Comparison of ENCODE assay signal across 16 cellular contexts in genomic region chr22:45969414-45969799, GRCh38. TPM values are rescaled to one million over a fixed set of nuclear protein-coding genes. Genes with fewer than 3 reads are reported as not detected.
DNase-seq lines count a peak whose midpoint lies in the region; ATAC-seq, FAIRE-seq and TF ChIP-seq lines count a peak whose summit lies in the region.
"Had no signal": no experiment of that assay in that cellular context is flagged by ENCODE, and none has a peak within 500 bp of the region (broad histone marks: within the 10 kb centered on the region; RNA-seq: fewer than 3 reads in every experiment).

No MANE protein-coding gene starts in this region.

- no peaks in the 10 kb centered on the region; the same call in 1 of the 2 replicates for H3K4me1 ChIP-seq in BE2C
- peaks cover 0 to 8% of the 10 kb centered on the region in 2 experiments; a peak in 1 of 5 replicates for H3K4me1 ChIP-seq in K562 (replicated peaks in 1 of 2; ENCODE audit: control insufficient read depth in 2 of 2, insufficient read depth in 2 of 2, low read length in 2 of 2)

- whole genome bisulfite sequencing in K562 (ENCODE audit: insufficient coverage, low coverage, missing lambda C conversion rate) = 0% methylated on average over 8 of the region's 11 CpGs

- H3K9ac ChIP-seq in K562 (ENCODE audit: insufficient read depth in 1 of 2, low read depth in 2 of 2, low read length in 2 of 2) = no peak overlapping the region

- H2AFZ ChIP-seq in K562 (ENCODE audit: low read depth, low read length) = no peak overlapping the region

- H3K27ac Mint-ChIP-seq in endothelial cell (ENCODE audit: unreplicated experiment) = no peak overlapping the region

- peak; percentile 47 for DNase-seq in BE2C
- peak in 1 of 4 experiments; percentile 19 for DNase-seq in K562 (ENCODE audit: extremely low read depth in 1 of 4, low spot score in 3 of 4)
- no peak for DNase-seq in kidney epithelial cell (ENCODE audit: low read depth)
- DNase-seq in endothelial cell (ENCODE audit: low spot score) = no peak
- no peak for DNase-seq in NCI-H345 treated with DMSO at 0.1 percent for 48 hours (lab: John Stamatoyannopoulos, UW; ENCODE audit: unreplicated experiment)
- DNase-seq in T1000 (lab: John Stamatoyannopoulos, UW) = no peak
- DNase-seq: activated naive CD4-positive, alpha-beta T cell; caudate nucleus; head of caudate nucleus; NCI-H2171; psoas muscle had no signal

- no peak overlapping the region for H3K4me2 ChIP-seq in K562 (ENCODE audit: insufficient read depth, low read length)

- H3K4me3 ChIP-seq in BE2C (ENCODE audit: low read depth, low read length) (no peak overlapping the region), K562 (no peak overlapping the region), kidney epithelial cell (ENCODE audit: low read depth, low read length) (no peak overlapping the region)
- H3K4me3 ChIP-seq: psoas muscle had no signal

- intact Hi-C loops in K562 (cut with micrococcal nuclease) = no loop called here

- POLR2A ChIA-PET in K562 (lab: Yijun Ruan, JAX) = no interaction called here

- no peak for TF ChIP-seq POLR2A in K562 (conservative IDR thresholded peaks at IDR 0.05)

- TF ChIP-seq CTCF in BE2C (IDR thresholded peaks at IDR 0.05; ENCODE audit: low read depth, low read length) = peak; percentile 32; the same call in 1 of the 2 replicates
- peak in 2 of 3 experiments; percentile 16 to 25; a peak in 3 of 6 replicates for TF ChIP-seq CTCF in K562 (IDR thresholded peaks at IDR 0.05 in 2 of 3, conservative IDR thresholded peaks at IDR 0.05 in 1 of 3; ENCODE audit: insufficient read depth in 2 of 3, low read depth in 1 of 3, low read length in 3 of 3)
- TF ChIP-seq CTCF in kidney epithelial cell (IDR thresholded peaks at IDR 0.05; ENCODE audit: insufficient read depth, low read length, poor library complexity, severe bottlenecking) = peak; percentile 25
- no peak for TF ChIP-seq CTCF in endothelial cell (IDR thresholded peaks at IDR 0.05; ENCODE audit: unreplicated experiment)

- ATAC-seq in K562 (peak; percentile 76), GM18498 (IDR thresholded peaks at IDR 0.05; ENCODE audit: unreplicated experiment) (no peak)

- no peak for FAIRE-seq in K562 (lab: Jason Lieb, UNC)

- TF ChIP-seq EP300 in Ishikawa (IDR thresholded peaks at IDR 0.05; ENCODE audit: borderline replicate concordance) (no peak), K562 (IDR thresholded peaks at IDR 0.05; ENCODE audit: low read length) (no peak)

- H3K27me3 ChIP-seq in BE2C = peaks cover 36% of the 10 kb centered on the region
- peaks cover 0 to 27% of the 10 kb centered on the region in 2 experiments; a peak in 2 of 5 replicates for H3K27me3 ChIP-seq in K562 (ENCODE audit: control insufficient read depth in 2 of 2, insufficient read depth in 2 of 2, low read length in 2 of 2)
- H3K27me3 ChIP-seq in kidney epithelial cell (ENCODE audit: control insufficient read depth, insufficient read depth, low read length) = peaks cover 4% of the 10 kb centered on the region

- H3K9me3 Mint-ChIP-seq in endothelial cell (ENCODE audit: unreplicated experiment) = no peaks in the 10 kb centered on the region

- H3K79me2 ChIP-seq in K562 (ENCODE audit: control insufficient read depth, insufficient read depth, low read length) = no peaks in the 10 kb centered on the region

- TF ChIP-seq RAD21 in Ishikawa (IDR thresholded peaks at IDR 0.05; ENCODE audit: low read depth) (peak; percentile 66), K562 (CRISPR knock-in tag; conservative IDR thresholded peaks at IDR 0.05 in 1 of 2, IDR thresholded peaks at IDR 0.05 in 1 of 2) (peak in 1 of 2 experiments; percentile 21; a peak in 1 of 4 replicates)

- no peaks in the 10 kb centered on the region for H3K36me3 ChIP-seq in BE2C
- H3K36me3 ChIP-seq in K562 (ENCODE audit: control insufficient read depth, insufficient read depth, low read length) = no peaks in the 10 kb centered on the region
- H3K36me3 ChIP-seq in kidney epithelial cell (ENCODE audit: control insufficient read depth, insufficient read depth, low read length) = no peaks in the 10 kb centered on the region

- no peak overlapping the region for H3K4me3 Mint-ChIP-seq in endothelial cell (ENCODE audit: unreplicated experiment)

- in situ Hi-C loops in K562 (cut with MboI) = no loop called here

- no peaks in the 10 kb centered on the region for H3K36me3 Mint-ChIP-seq in endothelial cell (ENCODE audit: low read depth, unreplicated experiment)

- CTCF ChIA-PET in K562 (lab: Yijun Ruan, JAX; ENCODE audit: low intra/inter-chr PET ratio) = no interaction called here

- peaks cover 4% of the 10 kb centered on the region for H3K4me1 Mint-ChIP-seq in endothelial cell (ENCODE audit: unreplicated experiment)

- no TSS peak for BruUV-seq in K562 (replicated peaks; lab: Mats Ljungman, UMichigan)

- H3K9me3 ChIP-seq in BE2C = no peaks in the 10 kb centered on the region; the same call in 1 of the 2 replicates
- H3K9me3 ChIP-seq in K562 (replicated peaks; ENCODE audit: control insufficient read depth, insufficient read depth, low read depth, low read length) = no peaks in the 10 kb centered on the region
- H3K9me3 ChIP-seq: psoas muscle had no signal

- no peaks in the 10 kb centered on the region for H3K9me1 ChIP-seq in K562 (ENCODE audit: control insufficient read depth, insufficient read depth, low read length)

- peaks cover 9% of the 10 kb centered on the region; the same call in 1 of the 2 replicates for H4K20me1 ChIP-seq in K562 (replicated peaks; ENCODE audit: control insufficient read depth, insufficient read depth, low read length)

- H3K27ac ChIP-seq in K562 (ENCODE audit: extremely low read depth, low read depth, low read length) = no peak overlapping the region
- H3K27ac ChIP-seq: psoas muscle had no signal

- peaks cover 17% of the 10 kb centered on the region for H3K27me3 Mint-ChIP-seq in endothelial cell (ENCODE audit: unreplicated experiment)

TF ChIP-seq in Ishikawa, 13 proteins besides CTCF, POLR2A, EP300 and RAD21 (continues in another document):
- TF ChIP-seq MAX (IDR thresholded peaks at IDR 0.05) (no peak), TAF1 (IDR thresholded peaks at IDR 0.05; ENCODE audit: low read depth) (no peak), NFIC (IDR thresholded peaks at IDR 0.05) (no peak), YY1 (IDR thresholded peaks at IDR 0.05; ENCODE audit: low read depth) (no peak), CEBPB (IDR thresholded peaks at IDR 0.05) (no peak), USF1 (IDR thresholded peaks at IDR 0.05) (no peak), ZBTB7A (IDR thresholded peaks at IDR 0.05; ENCODE audit: low read depth) (no peak)

TF ChIP-seq in K562, 482 proteins besides CTCF, POLR2A, EP300 and RAD21 (continues in another document):
- no peak for TF ChIP-seq STAG1 (CRISPR knock-in tag; IDR thresholded peaks at IDR 0.05; ENCODE audit: borderline replicate concordance)
- TF ChIP-seq BRF1 (IDR thresholded peaks at IDR 0.05; ENCODE audit: borderline replicate concordance, extremely low read depth, insufficient read length) = no peak
- TF ChIP-seq ZNF239 (CRISPR knock-in tag; IDR thresholded peaks at IDR 0.05) = no peak
- no peak for TF ChIP-seq THRA (IDR thresholded peaks at IDR 0.05)
- no peak for TF ChIP-seq CGGBP1 (CRISPR knock-in tag; IDR thresholded peaks at IDR 0.05)
- TF ChIP-seq TAL1 (IDR thresholded peaks at IDR 0.05) = no peak
- TF ChIP-seq ADNP (tag; IDR thresholded peaks at IDR 0.05) = no peak

RNA-seq across cellular contexts. Expression of gene WNT7B, which starts 7.6 kb away (rescaled TPM):
- polyA plus RNA-seq in BE2C (2012; ENCODE audit: insufficient read depth, insufficient read length, low read depth) = not detected
- not detected in 2 replicates for total RNA-seq in K562 (2011; cell fraction: chromatin; rRNA removed; ENCODE audit: low replicate concordance)
- not detected in 2 replicates for total RNA-seq in K562 (2011; cell fraction: nucleolus; rRNA removed)
- not detected in 2 replicates for total RNA-seq in K562 (2011; cell fraction: nucleoplasm; rRNA removed)
- total RNA-seq in K562 (2014; rRNA removed) (not detected in 2 replicates), K562 (2014; rRNA removed; fragmentation: Illumina TruSeq; extraction: Trizol) (not detected in 2 replicates), K562 (2015; rRNA removed; fragmentation: Illumina TruSeq; extraction: Trizol) (not detected in 2 replicates), K562 (2021) (not detected in 2 replicates), kidney epithelial cell (15.3 and 19.2 TPM in 2 replicates), endothelial cell (ENCODE audit: unreplicated experiment) (not detected)
- polyA plus RNA-seq in K562 (2011; rRNA removed) (not detected in 2 replicates), K562 (2014; fragmentation: Illumina TruSeq; extraction: Trizol) (not detected in 2 replicates), K562 (2014; fragmentation: Nextera tagmentation; extraction: Ambion mirVana) (not detected), K562 (2014; rRNA removed) (not detected in 2 replicates)
- not detected in 2 replicates for polyA plus RNA-seq in K562 (2011; cell fraction: cytosol; rRNA removed)
- not detected in 2 replicates for polyA plus RNA-seq in K562 (2011; cell fraction: nucleus; rRNA removed)
- polyA plus RNA-seq in K562 (2012) = not detected in 2 replicates
- polyA minus RNA-seq in K562 (2011; rRNA and poly(A)+ RNA removed) = not detected in 2 replicates
- not detected in 2 replicates for polyA minus RNA-seq in K562 (2011; cell fraction: cytosol; rRNA and poly(A)+ RNA removed)
- not detected in 2 replicates for polyA minus RNA-seq in K562 (2011; cell fraction: nucleus; rRNA and poly(A)+ RNA removed)
- total RNA-seq: psoas muscle, SK-MEL-5, subcutaneous adipose tissue had no signal
- polyA plus RNA-seq: BJ had no signal

Comparison
In these comparisons a context has a peak if more than half of its experiments do, and no peak if none do; other contexts are left out.
1. RNA of gene WNT7B, which starts 7.6 kb away (total RNA-seq): 15.3 to 19.2 TPM in kidney epithelial cell; not detected in K562 and not detected in endothelial cell (single experiment); every median in the first group is over 10 times any median in the second.